Comparison of ENCODE assay signal across 8 cellular contexts in genomic region chr7:101882595-101883564, GRCh38.
A peak's percentile ranks its signal among the peaks of the same experiment; 100 is the strongest.
DNase-seq lines count a peak whose midpoint lies in the region; ATAC-seq, FAIRE-seq and TF ChIP-seq lines count a peak whose summit lies in the region.

No MANE protein-coding gene starts in this region.

- dilution Hi-C loops in endothelial cell of umbilical vein (cut with MboI; ENCODE audit: extremely low pct_ligation_motif_present, low sequenced_read_pairs), result no loop called here

- peaks cover 58% of the 10 kb centered on the region for H3K4me1 Mint-ChIP-seq in mesothelial cell of epicardium

- H3K79me2 ChIP-seq in endothelial cell of umbilical vein (ENCODE audit: control insufficient read depth, insufficient read depth, low read length), result peaks cover 23% of the 10 kb centered on the region

- H3K27ac ChIP-seq in endothelial cell of umbilical vein (ENCODE audit: insufficient read depth, low read depth, low read length) (peak overlapping the region; percentile 93), aorta (ENCODE audit: low read depth in 1 of 2, low read length in 2 of 2) (peak overlapping the region in 1 of 2 donors; percentile 90)

- H3K27me3 Mint-ChIP-seq in mesothelial cell of epicardium (ENCODE audit: low read depth), result no peaks in the 10 kb centered on the region

- no peaks in the 10 kb centered on the region for H3K27me3 ChIP-seq in endothelial cell of umbilical vein (ENCODE audit: control insufficient read depth in 2 of 2, insufficient read depth in 2 of 2, low read length in 2 of 2)
- H3K27me3 ChIP-seq in aorta (ENCODE audit: control insufficient read depth in 1 of 2, insufficient read depth in 2 of 2, low read length in 1 of 2), result no peaks in the 10 kb centered on the region

- H3K9me3 ChIP-seq in endothelial cell of umbilical vein (replicated peaks; ENCODE audit: control insufficient read depth, insufficient read depth, low read length) (no peaks in the 10 kb centered on the region), aorta (ENCODE audit: control insufficient read depth, low read length) (no peaks in the 10 kb centered on the region)

- CTCF ChIA-PET in endothelial cell of umbilical vein (lab: Charles Lee), result interaction anchor here (0.9 to 3.9 kb wide), 5 partner anchors 21 to 70 kb away, joined by 3 to 30 read pairs (median 3); no protein-coding TSS in a partner anchor

- WGBS in aorta, 2 donors, result 16 to 18% methylated on average over 18 of the region's 18 CpGs

- TF ChIP-seq CTCF in endothelial cell of umbilical vein (IDR thresholded peaks at IDR 0.05; ENCODE audit: extremely low read depth in 1 of 2, insufficient read depth in 1 of 2, low read depth in 1 of 2, low read length in 2 of 2) (no peak), mesothelial cell of epicardium (IDR thresholded peaks at IDR 0.05; ENCODE audit: unreplicated experiment) (no peak)

- H3K9me1 ChIP-seq in endothelial cell of umbilical vein (replicated peaks; ENCODE audit: control insufficient read depth, extremely low read depth, insufficient read depth, low read length), result no peaks in the 10 kb centered on the region

- H3K9me3 Mint-ChIP-seq in mesothelial cell of epicardium, result no peaks in the 10 kb centered on the region

- BruUV-seq in endothelial cell of umbilical vein (replicated peaks; lab: Mats Ljungman, UMichigan), result TSS peak; percentile 92

- H3K36me3 Mint-ChIP-seq in mesothelial cell of epicardium, result no peaks in the 10 kb centered on the region

- DNase-seq in 8988T (peak; percentile 40), HT-29 (ENCODE audit: low spot score) (peak; percentile 95), RKO (ENCODE audit: low spot score) (peak; percentile 100), endothelial cell of umbilical vein (ENCODE audit: low read depth, low spot score) (peak; percentile 98), mesothelial cell of epicardium (ENCODE audit: low spot score in 2 of 2, unreplicated experiment in 2 of 2) (no peak), aorta (peak; percentile 91 to 92), NCI-H1694 (lab: John Stamatoyannopoulos, UW) (no peak)
- no peak for DNase-seq in stimulated activated CD4-positive, alpha-beta T cell treated with anti-CD3 and anti-CD28 coated beads, Interleukin-1b, Interleukin-23, amount 100 ng/mL, for 48 hours

- H3K36me3 ChIP-seq in endothelial cell of umbilical vein (ENCODE audit: control insufficient read depth in 2 of 2, extremely low read depth in 1 of 2, insufficient read depth in 2 of 2, low read length in 2 of 2) (no peaks in the 10 kb centered on the region), aorta (ENCODE audit: control insufficient read depth in 1 of 2, insufficient read depth in 2 of 2, low read length in 1 of 2) (no peaks in the 10 kb centered on the region)

- peak overlapping the region; percentile 84 for H3K27ac Mint-ChIP-seq in mesothelial cell of epicardium

- H3K9ac ChIP-seq in endothelial cell of umbilical vein (replicated peaks; ENCODE audit: extremely low read depth, insufficient read depth, low read length), result peak overlapping the region; percentile 79

- no peak for TF ChIP-seq POLR2A in endothelial cell of umbilical vein (IDR thresholded peaks at IDR 0.05; ENCODE audit: low read depth, low read length)

- intact Hi-C loops in endothelial cell of umbilical vein (cut with micrococcal nuclease), result loop anchor here (1.0 to 2.0 kb wide), 3 partner anchors 26 to 70 kb away; no protein-coding TSS in a partner anchor
- intact Hi-C loops in aorta (cut with DNase I), result loop anchor here (2.0 to 5.0 kb wide), 3 partner anchors 26 to 66 kb away; partner anchors contain the start of gene CUX1 (in 2 of the 2)

- no peak overlapping the region for H3K4me3 Mint-ChIP-seq in mesothelial cell of epicardium

- POLR2A ChIA-PET in endothelial cell of umbilical vein (lab: Charles Lee), result no interaction called here

- H3K4me1 ChIP-seq in endothelial cell of umbilical vein (ENCODE audit: control insufficient read depth, extremely low read depth, insufficient read depth, low read length) (peaks cover 35% of the 10 kb centered on the region), aorta (ENCODE audit: control insufficient read depth in 1 of 2, insufficient read depth in 2 of 2, low read length in 2 of 2) (peaks cover 0 to 2% of the 10 kb centered on the region in 2 donors)

- H3K4me3 ChIP-seq in endothelial cell of umbilical vein (replicated peaks in 1 of 3; ENCODE audit: insufficient read depth in 1 of 3, low read depth in 1 of 3, low read length in 3 of 3) (peak overlapping the region in 1 of 3 experiments; percentile 1), aorta (ENCODE audit: low read length in 2 of 2) (no peak overlapping the region)

- peak; percentile 98 for FAIRE-seq in endothelial cell of umbilical vein (lab: Jason Lieb, UNC)

- ATAC-seq in aorta (ENCODE audit: low FRiP score), result peak; percentile 93

- H4K20me1 ChIP-seq in endothelial cell of umbilical vein (replicated peaks; ENCODE audit: control insufficient read depth, extremely low read depth, insufficient read depth, low read length), result no peaks in the 10 kb centered on the region

- peak overlapping the region; percentile 49 for H2AFZ ChIP-seq in endothelial cell of umbilical vein (ENCODE audit: low read depth, low read length)

- H3K4me2 ChIP-seq in endothelial cell of umbilical vein (ENCODE audit: insufficient read depth, low read length), result peak overlapping the region; percentile 61

TF ChIP-seq in endothelial cell of umbilical vein, 7 proteins besides CTCF, POLR2A, EP300 and RAD21:
- peak; percentile 85 for TF ChIP-seq FOS (IDR thresholded peaks at IDR 0.05; ENCODE audit: borderline replicate concordance, insufficient read depth, low read length)
- no peak for TF ChIP-seq MAX (IDR thresholded peaks at IDR 0.05; ENCODE audit: insufficient read depth, insufficient read length)
- TF ChIP-seq EZH2 (IDR thresholded peaks at IDR 0.05; ENCODE audit: borderline replicate concordance, low read depth, low read length, severe bottlenecking), result no peak
- no peak for TF ChIP-seq GATA2 (IDR thresholded peaks at IDR 0.05; ENCODE audit: insufficient read depth, insufficient read length, low read depth, low read length)
- TF ChIP-seq JUN (IDR thresholded peaks at IDR 0.05; ENCODE audit: borderline replicate concordance, insufficient read depth, insufficient read length, low read depth), result peak; percentile 76
- TF ChIP-seq MYC (IDR thresholded peaks at IDR 0.05; ENCODE audit: low read depth, low read length), result no peak
- peak; percentile 52 for TF ChIP-seq POLR2AphosphoS5 (IDR thresholded peaks at IDR 0.05; ENCODE audit: insufficient read depth, low read depth, low read length)

Comparison
In these comparisons a context has a peak if more than half of its experiments do, and no peak if none do; other contexts are left out.
1. DNase-seq: peak in 8988T (single experiment), HT-29 (single experiment), RKO (single experiment), endothelial cell of umbilical vein (single experiment) and aorta (2 of 2); none in mesothelial cell of epicardium (0 of 2), stimulated activated CD4-positive, alpha-beta T cell treated with anti-CD3 and anti-CD28 coated beads, Interleukin-1b, Interleukin-23, amount 100 ng/mL, for 48 hours (single experiment) and NCI-H1694 (single experiment).